2 cellular contexts compared by ENCODE assay signal in genomic region chr14:92093320-92093719, GRCh38.
TF ChIP-seq lines count a peak whose summit lies in the region.

No MANE protein-coding gene starts in this region.

TF ChIP-seq in SK-N-SH treated with all-trans-retinoic acid at 6 μM for 48 hours, 23 proteins besides CTCF, POLR2A, EP300 and RAD21:
- no peak for TF ChIP-seq BACH2 (CRISPR knock-in tag; IDR thresholded peaks at IDR 0.05; ENCODE audit: borderline replicate concordance)
- no peak for TF ChIP-seq TCF4 (CRISPR knock-in tag; IDR thresholded peaks at IDR 0.05; ENCODE audit: borderline replicate concordance)
- no peak for TF ChIP-seq ZNF565 (CRISPR knock-in tag; conservative IDR thresholded peaks at IDR 0.05; ENCODE audit: low read depth)
- no peak for TF ChIP-seq PPARA (CRISPR knock-in tag; IDR thresholded peaks at IDR 0.05; ENCODE audit: borderline replicate concordance)
- TF ChIP-seq ZFP3 (CRISPR knock-in tag; IDR thresholded peaks at IDR 0.05): no peak
- no peak for TF ChIP-seq ARNTL (CRISPR knock-in tag; IDR thresholded peaks at IDR 0.05; ENCODE audit: borderline replicate concordance, low read depth)
- TF ChIP-seq POU6F1 (CRISPR knock-in tag; IDR thresholded peaks at IDR 0.05; ENCODE audit: borderline replicate concordance, low read depth): no peak

TF ChIP-seq in HepG2, 621 proteins besides CTCF, POLR2A, EP300 and RAD21:
- TF ChIP-seq ZNF10 (CRISPR knock-in tag; IDR thresholded peaks at IDR 0.05; ENCODE audit: borderline replicate concordance, low read depth) (no peak), ZSCAN30 (CRISPR knock-in tag; IDR thresholded peaks at IDR 0.05) (no peak), TMF1 (CRISPR knock-in tag; IDR thresholded peaks at IDR 0.05; ENCODE audit: low read depth) (no peak), STAG1 (CRISPR knock-in tag; IDR thresholded peaks at IDR 0.05) (peak; percentile 61)
TF ChIP-seq in HepG2: peak in this region for 1.
